In the genomic region with DNA sequence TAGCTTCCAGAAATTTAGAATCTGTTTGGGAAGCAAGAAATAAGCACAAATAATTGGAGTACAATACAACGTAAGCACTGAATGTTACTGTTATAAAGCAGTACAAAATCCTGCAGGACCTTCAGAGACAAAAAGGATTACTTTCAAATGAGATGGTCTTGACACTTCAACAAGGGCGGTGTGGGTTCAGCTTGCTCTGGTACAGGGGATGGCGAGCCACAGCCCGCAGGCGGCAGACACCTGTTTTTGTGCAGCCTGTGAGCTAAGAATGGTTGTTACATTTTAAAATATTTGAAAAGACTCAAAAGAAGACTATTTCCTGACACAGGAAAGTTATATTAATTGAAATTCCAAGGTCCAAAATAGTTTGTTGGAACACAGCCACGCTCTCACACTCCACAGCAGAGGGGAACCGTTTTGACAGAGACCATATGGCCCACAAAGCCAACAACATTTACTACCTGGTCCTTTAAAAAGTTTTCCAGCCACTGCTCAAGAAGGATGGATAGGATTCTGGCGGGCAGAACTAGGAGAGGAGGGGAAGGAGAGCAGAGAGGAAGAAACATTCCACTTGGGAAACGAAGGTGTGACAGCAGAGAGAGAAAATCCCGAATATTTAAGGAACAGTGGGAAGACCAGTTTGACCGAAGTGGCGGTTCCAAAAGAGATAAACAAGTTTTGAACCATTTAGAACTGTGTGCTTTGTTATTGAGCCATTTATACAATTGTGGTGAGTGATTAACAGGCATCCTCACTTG, we compare ENCODE assay signal across 20 cellular contexts. TPM values are rescaled to one million over a fixed set of nuclear protein-coding genes. Genes with fewer than 3 reads are reported as not detected.
DNase-seq lines count a peak whose midpoint lies in the region; ATAC-seq and TF ChIP-seq lines count a peak whose summit lies in the region.
"Had no signal": no experiment of that assay in that cellular context is flagged by ENCODE, and none has a peak within 500 bp of the region (broad histone marks: within the 10 kb centered on the region; RNA-seq: fewer than 3 reads in every experiment).

No MANE protein-coding gene starts in this region.

- DNase-seq in CD4-positive, CD25-positive, alpha-beta regulatory T cell: no peak
- DNase-seq in SK-N-MC (ENCODE audit: low read depth, low spot score) (no peak), fibroblast of pulmonary artery (ENCODE audit: low read depth) (peak; percentile 31), NCI-H187 treated with DMSO at 0.1 percent for 48 hours (lab: John Stamatoyannopoulos, UW) (no peak), foreskin keratinocyte (no peak), ascending aorta (ENCODE audit: low spot score in 2 of 2) (no peak)
- DNase-seq: activated CD4-positive, alpha-beta T cell treated with anti-CD3 and anti-CD28 coated beads for 1 hour; activated gamma-delta T cell treated with Interleukin-2 at 50 U/mL for 16 hours; GDM1; glutamatergic neuron; mesendoderm; NCI-H2029 treated with DMSO at 0.1 percent for 48 hours; NCI-H510A treated with DMSO at 0.1 percent for 48 hours; SJCRH30; T-helper 9 cell had no signal

- no peak overlapping the region for H3K27ac ChIP-seq in CD4-positive, CD25-positive, alpha-beta regulatory T cell (ENCODE audit: insufficient read depth, low read length, poor library complexity, severe bottlenecking)
- peak overlapping the region; percentile 77 for H3K27ac ChIP-seq in SK-N-MC
- no peak overlapping the region for H3K27ac ChIP-seq in foreskin keratinocyte
- no peak overlapping the region for H3K27ac ChIP-seq in ascending aorta
- H3K27ac ChIP-seq: coronary artery, SJCRH30, vagina had no signal

- H3K9me3 Mint-ChIP-seq in CD4-positive, CD25-positive, alpha-beta regulatory T cell: no peaks in the 10 kb centered on the region
- H3K9me3 Mint-ChIP-seq in nephron: no peaks in the 10 kb centered on the region
- H3K9me3 Mint-ChIP-seq: IgD-negative memory B cell had no signal

- no peak overlapping the region for H3K4me3 ChIP-seq in CD4-positive, CD25-positive, alpha-beta regulatory T cell (ENCODE audit: low read depth, low read length)
- H3K4me3 ChIP-seq in SK-N-MC (peak overlapping the region; percentile 47), fibroblast of pulmonary artery (replicated peaks; ENCODE audit: low read depth, low read length) (no peak overlapping the region), ascending aorta (no peak overlapping the region)
- H3K4me3 ChIP-seq: coronary artery, SJCRH30, vagina had no signal

- no peak for ATAC-seq in CD4-positive, CD25-positive, alpha-beta regulatory T cell (ENCODE audit: low read depth in 2 of 2)
- ATAC-seq in HG02759 (IDR thresholded peaks at IDR 0.05; ENCODE audit: unreplicated experiment) (no peak), foreskin keratinocyte (no peak)

- no peak overlapping the region for H3K9ac ChIP-seq in SK-N-MC (ENCODE audit: insufficient read length)

- H3K4me1 ChIP-seq in CD4-positive, CD25-positive, alpha-beta regulatory T cell (ENCODE audit: control insufficient read depth, insufficient read depth, low read length, poor library complexity, severe bottlenecking): peaks cover 44% of the 10 kb centered on the region
- peaks cover 7% of the 10 kb centered on the region for H3K4me1 ChIP-seq in foreskin keratinocyte
- H3K4me1 ChIP-seq in ascending aorta: peaks cover 0 to 15% of the 10 kb centered on the region in 2 donors
- H3K4me1 ChIP-seq: SJCRH30 had no signal

- peaks cover 26 to 66% (median 49%) of the 10 kb centered on the region in 4 donors for H3K4me1 Mint-ChIP-seq in CD4-positive, CD25-positive, alpha-beta regulatory T cell
- peaks cover 35% of the 10 kb centered on the region for H3K4me1 Mint-ChIP-seq in nephron

- H3K36me3 ChIP-seq in CD4-positive, CD25-positive, alpha-beta regulatory T cell (ENCODE audit: control insufficient read depth, insufficient read depth, low read length): peaks cover 2% of the 10 kb centered on the region
- H3K36me3 ChIP-seq in SK-N-MC (ENCODE audit: insufficient read depth, low read length) (no peaks in the 10 kb centered on the region), ascending aorta (no peaks in the 10 kb centered on the region)
- H3K36me3 ChIP-seq: SJCRH30, vagina had no signal

- H3K27ac Mint-ChIP-seq in CD4-positive, CD25-positive, alpha-beta regulatory T cell: peak overlapping the region; percentile 27 to 81 (median 67)
- H3K27ac Mint-ChIP-seq in nephron: peak overlapping the region; percentile 53 to 63 (median 55)
- H3K27ac Mint-ChIP-seq: IgD-negative memory B cell had no signal

- H3K9me3 ChIP-seq in CD4-positive, CD25-positive, alpha-beta regulatory T cell (ENCODE audit: control insufficient read depth in 2 of 2, low read length in 2 of 2): no peaks in the 10 kb centered on the region
- H3K9me3 ChIP-seq in SK-N-MC (ENCODE audit: low read depth, low read length) (no peaks in the 10 kb centered on the region), ascending aorta (no peaks in the 10 kb centered on the region)
- H3K9me3 ChIP-seq: SJCRH30, vagina had no signal

- TF ChIP-seq CTCF in fibroblast of pulmonary artery (IDR thresholded peaks at IDR 0.05; ENCODE audit: low read length, missing control alignments) (no peak), nephron (IDR thresholded peaks at IDR 0.05; ENCODE audit: unreplicated experiment in 3 of 3) (no peak), foreskin keratinocyte (conservative IDR thresholded peaks at IDR 0.05) (no peak), ascending aorta (IDR thresholded peaks at IDR 0.05) (no peak)

- peaks cover 11% of the 10 kb centered on the region for H3K36me3 Mint-ChIP-seq in CD4-positive, CD25-positive, alpha-beta regulatory T cell
- peaks cover 26% of the 10 kb centered on the region for H3K36me3 Mint-ChIP-seq in nephron (ENCODE audit: low read depth)

- peak overlapping the region in 2 of 4 donors; percentile 4 to 34 for H3K4me3 Mint-ChIP-seq in CD4-positive, CD25-positive, alpha-beta regulatory T cell
- H3K4me3 Mint-ChIP-seq in nephron: peak overlapping the region; percentile 25 to 39 (median 31)

- H3K27me3 Mint-ChIP-seq in CD4-positive, CD25-positive, alpha-beta regulatory T cell: no peaks in the 10 kb centered on the region
- H3K27me3 Mint-ChIP-seq in nephron (ENCODE audit: low read depth): no peaks in the 10 kb centered on the region
- H3K27me3 Mint-ChIP-seq: IgD-negative memory B cell had no signal

- H3K27me3 ChIP-seq in CD4-positive, CD25-positive, alpha-beta regulatory T cell (ENCODE audit: control insufficient read depth, insufficient read depth, low read length): no peaks in the 10 kb centered on the region
- H3K27me3 ChIP-seq in foreskin keratinocyte: no peaks in the 10 kb centered on the region
- H3K27me3 ChIP-seq in ascending aorta: no peaks in the 10 kb centered on the region
- H3K27me3 ChIP-seq: SJCRH30, vagina had no signal

- intact Hi-C loops in ascending aorta (cut with DNase I): no loop called here

RNA-seq across cellular contexts. Expression of a gene that starts 6.3 kb away (rescaled TPM):
- 15.8 TPM for total RNA-seq in CD4-positive, CD25-positive, alpha-beta regulatory T cell
- 1 to 10 TPM; 2.6 to 3.0 (median 2.7) TPM for polyA plus RNA-seq in CD4-positive, CD25-positive, alpha-beta regulatory T cell
- total RNA-seq in foreskin keratinocyte: 6.1 and 6.5 TPM in 2 replicates
- polyA plus RNA-seq in foreskin keratinocyte: 1.2 and 1.5 TPM in 2 replicates
- total RNA-seq in ascending aorta: 48.1 TPM
